ENCODE assay signal across 12 cellular contexts in genomic region chr16:83533193-83533592, GRCh38.
DNase-seq lines count a peak whose midpoint lies in the region; ATAC-seq and TF ChIP-seq lines count a peak whose summit lies in the region.
"Had no signal": no experiment of that assay in that cellular context is flagged by ENCODE, and none has a peak within 500 bp of the region (broad histone marks: within the 10 kb centered on the region; RNA-seq: fewer than 3 reads in every experiment).

No MANE protein-coding gene starts in this region.

- H3K4me1 Mint-ChIP-seq in T-helper 17 cell, result no peaks in the 10 kb centered on the region

- no peak overlapping the region for H3K27ac Mint-ChIP-seq in T-helper 17 cell

- no peak for TF ChIP-seq CTCF in astrocyte of the spinal cord (IDR thresholded peaks at IDR 0.05; ENCODE audit: low read depth, low read length)

- H3K4me3 Mint-ChIP-seq in T-helper 17 cell, result no peak overlapping the region

- H3K27me3 Mint-ChIP-seq in T-helper 17 cell, result no peaks in the 10 kb centered on the region

- in situ Hi-C loops in astrocyte of the spinal cord (cut with HindIII; ENCODE audit: low sequenced_read_pairs), result no loop called here

- DNase-seq in SIG-M5 treated with dmso at 0.1 percent for 504 hours (lab: John Stamatoyannopoulos, UW; ENCODE audit: unreplicated experiment) (peak; percentile 13), SIG-M5 (lab: John Stamatoyannopoulos, UW) (no peak), NCI-H345 (lab: John Stamatoyannopoulos, UW) (peak; percentile 68), astrocyte of the spinal cord (ENCODE audit: low read depth, low spot score) (peak; percentile 36), skeletal muscle cell (ENCODE audit: low read depth) (peak; percentile 31), globus pallidus (ENCODE audit: low spot score) (no peak), inferior parietal cortex (ENCODE audit: extremely low spot score) (no peak), T-helper 17 cell (no peak)
- DNase-seq: activated CD4-positive, CD25-positive, alpha-beta regulatory T cell; activated effector memory CD4-positive, alpha-beta T cell treated with Interleukin-2 at 50 U/mL for 16 hours; Kasumi-1 had no signal

- no peaks in the 10 kb centered on the region for H3K9me3 ChIP-seq in T-helper 17 cell (ENCODE audit: control insufficient read depth, low read length, poor library complexity, severe bottlenecking)

- H3K36me3 Mint-ChIP-seq in T-helper 17 cell (ENCODE audit: low read depth), result no peaks in the 10 kb centered on the region

- H3K4me3 ChIP-seq in astrocyte of the spinal cord (ENCODE audit: low read depth, low read length) (no peak overlapping the region), skeletal muscle cell (ENCODE audit: low read depth, low read length) (no peak overlapping the region)

- ATAC-seq in T-helper 17 cell, result no peak
- ATAC-seq: HCT116 had no signal

Comparison
In these comparisons a context has a peak if more than half of its experiments do, and no peak if none do; other contexts are left out.
1. DNase-seq: peak in SIG-M5 treated with dmso at 0.1 percent for 504 hours (single experiment), NCI-H345 (single experiment), astrocyte of the spinal cord (single experiment) and skeletal muscle cell (single experiment); none in SIG-M5 (single experiment), globus pallidus (single experiment), inferior parietal cortex (single experiment) and T-helper 17 cell (0 of 3).